In genomic region chr17:81995463-81996231, GRCh38 we compare ENCODE assay signal across 1 cellular context.
TF ChIP-seq lines count a peak whose summit lies in the region.

No MANE protein-coding gene starts in this region.

TF ChIP-seq in HepG2, 621 proteins besides CTCF, POLR2A, EP300 and RAD21 (continued from another document and continues in another):
- TF ChIP-seq AKNA (CRISPR knock-in tag; IDR thresholded peaks at IDR 0.05; ENCODE audit: borderline replicate concordance) (no peak), HNF4A (CRISPR knock-in tag; IDR thresholded peaks at IDR 0.05) (no peak), TEAD3 (CRISPR knock-in tag; optimal IDR thresholded peaks at IDR 0.05; ENCODE audit: borderline replicate concordance) (no peak), NR2F1 (CRISPR knock-in tag; IDR thresholded peaks at IDR 0.05) (no peak), SRY (CRISPR knock-in tag; IDR thresholded peaks at IDR 0.05) (no peak), MXI1 (IDR thresholded peaks at IDR 0.05; ENCODE audit: borderline replicate concordance, low read depth, low read length) (peak; percentile 46; the same call in 1 of the 3 replicates), HOXD1 (CRISPR knock-in tag; IDR thresholded peaks at IDR 0.05) (no peak), HES4 (CRISPR knock-in tag; IDR thresholded peaks at IDR 0.05; ENCODE audit: borderline replicate concordance) (no peak; the same call in 1 of the 2 replicates), SMAD9 (CRISPR knock-in tag; IDR thresholded peaks at IDR 0.05) (0 out of 2 replicates have a peak, but pooled peaks have one; percentile 94), SALL2 (CRISPR knock-in tag; IDR thresholded peaks at IDR 0.05) (no peak), ZNF660 (CRISPR knock-in tag; IDR thresholded peaks at IDR 0.05; ENCODE audit: borderline replicate concordance, low read depth) (no peak), ZNF616 (CRISPR knock-in tag; IDR thresholded peaks at IDR 0.05; ENCODE audit: low read depth) (no peak; the same call in 1 of the 2 replicates), SIX4 (CRISPR knock-in tag; IDR thresholded peaks at IDR 0.05) (no peak; the same call in 1 of the 2 replicates), RARG (CRISPR knock-in tag; IDR thresholded peaks at IDR 0.05; ENCODE audit: low read depth) (no peak), CREM (IDR thresholded peaks at IDR 0.05) (no peak), CREM (CRISPR knock-in tag; IDR thresholded peaks at IDR 0.05) (0 out of 2 replicates have a peak, but pooled peaks have one; percentile 9), ZNF709 (CRISPR knock-in tag; IDR thresholded peaks at IDR 0.05) (no peak), SRSF1 (optimal IDR thresholded peaks at IDR 0.05; ENCODE audit: low read depth, low read length) (no peak), TFDP2 (CRISPR knock-in tag; IDR thresholded peaks at IDR 0.05) (no peak; the same call in 1 of the 2 replicates), MAFK (conservative IDR thresholded peaks at IDR 0.05 in 1 of 2, IDR thresholded peaks at IDR 0.05 in 1 of 2; ENCODE audit: low read length in 2 of 2) (no peak), TP53 (CRISPR knock-in tag; conservative IDR thresholded peaks at IDR 0.05) (0 out of 2 replicates have a peak, but pooled peaks have one; percentile 20), ZNF501 (CRISPR knock-in tag; IDR thresholded peaks at IDR 0.05) (peak; percentile 62; the same call in 1 of the 2 replicates), RFX1 (IDR thresholded peaks at IDR 0.05) (no peak), HDAC1 (CRISPR knock-in tag; IDR thresholded peaks at IDR 0.05) (no peak; the same call in 1 of the 2 replicates), SOX13 (IDR thresholded peaks at IDR 0.05) (no peak), SOX13 (CRISPR knock-in tag; conservative IDR thresholded peaks at IDR 0.05 in 1 of 2, IDR thresholded peaks at IDR 0.05 in 1 of 2) (no peak; a peak in 1 of 4 replicates), TCF12 (IDR thresholded peaks at IDR 0.05) (no peak), TCF12 (CRISPR knock-in tag; IDR thresholded peaks at IDR 0.05) (no peak), KDM1A (CRISPR knock-in tag; IDR thresholded peaks at IDR 0.05) (0 out of 2 replicates have a peak, but pooled peaks have one; percentile 20), BRD4 (CRISPR knock-in tag; IDR thresholded peaks at IDR 0.05) (peak; percentile 18; the same call in 1 of the 2 replicates), ZNF235 (CRISPR knock-in tag; IDR thresholded peaks at IDR 0.05; ENCODE audit: borderline replicate concordance) (no peak), ZNF784 (CRISPR knock-in tag; IDR thresholded peaks at IDR 0.05; ENCODE audit: borderline replicate concordance) (peak; percentile 97), PBX3 (CRISPR knock-in tag; IDR thresholded peaks at IDR 0.05; ENCODE audit: borderline replicate concordance) (no peak), GZF1 (CRISPR knock-in tag; IDR thresholded peaks at IDR 0.05) (no peak; the same call in 1 of the 2 replicates), ZNF710 (CRISPR knock-in tag; IDR thresholded peaks at IDR 0.05; ENCODE audit: borderline replicate concordance) (peak; percentile 72), THAP7 (CRISPR knock-in tag; IDR thresholded peaks at IDR 0.05) (no peak), RFX3 (CRISPR knock-in tag; IDR thresholded peaks at IDR 0.05) (no peak), ETV6 (CRISPR knock-in tag; conservative IDR thresholded peaks at IDR 0.05) (peak; percentile 55), BRCA1 (CRISPR knock-in tag; IDR thresholded peaks at IDR 0.05) (no peak), PAXIP1 (CRISPR knock-in tag; conservative IDR thresholded peaks at IDR 0.05) (no peak), ATF7-NPFF (CRISPR knock-in tag; IDR thresholded peaks at IDR 0.05; ENCODE audit: low read depth) (peak; percentile 85; the same call in 1 of the 2 replicates), SATB2 (CRISPR knock-in tag; IDR thresholded peaks at IDR 0.05) (no peak), CC2D1A (CRISPR knock-in tag; IDR thresholded peaks at IDR 0.05) (no peak), ZBTB10 (CRISPR knock-in tag; IDR thresholded peaks at IDR 0.05; ENCODE audit: borderline replicate concordance) (0 out of 2 replicates have a peak, but pooled peaks have one; percentile 3), PLSCR1 (CRISPR knock-in tag; IDR thresholded peaks at IDR 0.05; ENCODE audit: borderline replicate concordance) (no peak), NFATC3 (CRISPR knock-in tag; IDR thresholded peaks at IDR 0.05) (peak; percentile 94; the same call in 1 of the 2 replicates), MYPOP (CRISPR knock-in tag; IDR thresholded peaks at IDR 0.05) (no peak; the same call in 1 of the 2 replicates)
